In genomic region chr19:45862564-45863334, GRCh38 we compare ENCODE assay signal across 1 cellular context.
A peak's percentile ranks its signal among the peaks of the same experiment; 100 is the strongest.
TF ChIP-seq lines count a peak whose summit lies in the region.

TSS of gene SYMPK (minus strand) at chr19:45863147. CDS start at chr19:45854495, 8,652 bp downstream.

TF ChIP-seq in WTC11, 78 proteins besides CTCF, POLR2A, EP300 and RAD21 (continued from another document):
- TF ChIP-seq ATF2 (CRISPR knock-in tag; IDR thresholded peaks at IDR 0.05; ENCODE audit: borderline replicate concordance, low read depth) (0 out of 2 replicates have a peak, but pooled peaks have one; percentile 39), MAX (CRISPR knock-in tag; IDR thresholded peaks at IDR 0.05) (peak; percentile 86), ZBTB21 (CRISPR knock-in tag; IDR thresholded peaks at IDR 0.05; ENCODE audit: borderline replicate concordance) (no peak), ZNF281 (CRISPR knock-in tag; IDR thresholded peaks at IDR 0.05) (no peak), HMGXB4 (CRISPR knock-in tag; IDR thresholded peaks at IDR 0.05) (peak; percentile 87; the same call in 1 of the 2 replicates), ZNF396 (CRISPR knock-in tag; IDR thresholded peaks at IDR 0.05; ENCODE audit: borderline replicate concordance) (no peak), ZNF671 (CRISPR knock-in tag; IDR thresholded peaks at IDR 0.05) (no peak), CBFB (CRISPR knock-in tag; IDR thresholded peaks at IDR 0.05; ENCODE audit: low read depth) (0 out of 2 replicates have a peak, but pooled peaks have one; percentile 57), E2F1 (CRISPR knock-in tag; IDR thresholded peaks at IDR 0.05) (no peak), NFATC4 (CRISPR knock-in tag; IDR thresholded peaks at IDR 0.05) (no peak), ZNF532 (CRISPR knock-in tag; IDR thresholded peaks at IDR 0.05; ENCODE audit: borderline replicate concordance) (no peak), FOXK1 (CRISPR knock-in tag; IDR thresholded peaks at IDR 0.05) (peak; percentile 76; the same call in 1 of the 2 replicates), ETV6 (CRISPR knock-in tag; IDR thresholded peaks at IDR 0.05) (peak; percentile 84; the same call in 1 of the 2 replicates), OVOL2 (CRISPR knock-in tag; IDR thresholded peaks at IDR 0.05; ENCODE audit: borderline replicate concordance) (no peak), ARID4B (CRISPR knock-in tag; IDR thresholded peaks at IDR 0.05; ENCODE audit: borderline replicate concordance) (peak; percentile 92; the same call in 1 of the 2 replicates), AR (CRISPR knock-in tag; IDR thresholded peaks at IDR 0.05) (0 out of 2 replicates have a peak, but pooled peaks have one; percentile 38), E2F5 (CRISPR knock-in tag; IDR thresholded peaks at IDR 0.05) (no peak), MXD4 (CRISPR knock-in tag; IDR thresholded peaks at IDR 0.05; ENCODE audit: borderline replicate concordance) (no peak), ZNF232 (CRISPR knock-in tag; IDR thresholded peaks at IDR 0.05) (no peak), SP1 (CRISPR knock-in tag; conservative IDR thresholded peaks at IDR 0.05) (peak; percentile 97), TP53 (CRISPR knock-in tag; IDR thresholded peaks at IDR 0.05) (no peak), ZNF263 (CRISPR knock-in tag; IDR thresholded peaks at IDR 0.05; ENCODE audit: low read depth) (no peak), CREM (CRISPR knock-in tag; IDR thresholded peaks at IDR 0.05) (peak; percentile 75), ZSCAN18 (CRISPR knock-in tag; IDR thresholded peaks at IDR 0.05) (no peak), IRF2 (CRISPR knock-in tag; IDR thresholded peaks at IDR 0.05; ENCODE audit: borderline replicate concordance, low read depth) (no peak), ATF1 (CRISPR knock-in tag; IDR thresholded peaks at IDR 0.05) (no peak)
